13 cellular contexts compared by ENCODE assay signal in genomic region chr16:85573045-85573695, GRCh38. TPM values are rescaled to one million over a fixed set of nuclear protein-coding genes. Genes with fewer than 3 reads are reported as not detected.
DNase-seq lines count a peak whose midpoint lies in the region; ATAC-seq and TF ChIP-seq lines count a peak whose summit lies in the region.
"Had no signal": no experiment of that assay in that cellular context is flagged by ENCODE, and none has a peak within 500 bp of the region (broad histone marks: within the 10 kb centered on the region; RNA-seq: fewer than 3 reads in every experiment).

No MANE protein-coding gene starts in this region.

- H3K27ac ChIP-seq in left ventricle myocardium inferior (replicated peaks) (peak overlapping the region; percentile 84), vagina (peak overlapping the region; percentile 74)

- H3K9me3 Mint-ChIP-seq in effector memory CD8-positive, alpha-beta T cell = no peaks in the 10 kb centered on the region
- H3K9me3 Mint-ChIP-seq in progenitor cell of endocrine pancreas (ENCODE audit: low read depth) = no peaks in the 10 kb centered on the region
- H3K9me3 Mint-ChIP-seq: activated T-helper 17 cell treated with anti-CD3 and anti-CD28 coated beads, Interleukin-2, amount 50 U/mL, for 72 hours had no signal

- H3K27me3 ChIP-seq in left ventricle myocardium inferior (ENCODE audit: low read depth) (no peaks in the 10 kb centered on the region), vagina (no peaks in the 10 kb centered on the region)
- H3K27me3 ChIP-seq: testis had no signal

- ATAC-seq in left ventricle myocardium superior (no peak), mucosa of descending colon (no peak)
- no peak for ATAC-seq in effector memory CD8-positive, alpha-beta T cell (replicated peaks)
- ATAC-seq: activated T-helper 17 cell treated with anti-CD3 and anti-CD28 coated beads, Interleukin-2, amount 50 U/mL, for 72 hours had no signal

- H3K27me3 Mint-ChIP-seq in effector memory CD8-positive, alpha-beta T cell = no peaks in the 10 kb centered on the region
- H3K27me3 Mint-ChIP-seq in progenitor cell of endocrine pancreas = no peaks in the 10 kb centered on the region
- H3K27me3 Mint-ChIP-seq: activated T-helper 17 cell treated with anti-CD3 and anti-CD28 coated beads, Interleukin-2, amount 50 U/mL, for 72 hours had no signal

- H3K4me1 ChIP-seq in left ventricle myocardium inferior = peaks cover 60% of the 10 kb centered on the region
- peaks cover 81% of the 10 kb centered on the region for H3K4me1 ChIP-seq in vagina
- H3K4me1 ChIP-seq in mucosa of descending colon (ENCODE audit: low read depth) = peaks cover 78% of the 10 kb centered on the region

- no peaks in the 10 kb centered on the region for H3K36me3 ChIP-seq in left ventricle myocardium inferior
- H3K36me3 ChIP-seq in vagina = no peaks in the 10 kb centered on the region
- no peaks in the 10 kb centered on the region for H3K36me3 ChIP-seq in mucosa of descending colon (ENCODE audit: low read depth)

- peak overlapping the region; percentile 89 to 90 for H3K4me3 Mint-ChIP-seq in effector memory CD8-positive, alpha-beta T cell
- H3K4me3 Mint-ChIP-seq in progenitor cell of endocrine pancreas (ENCODE audit: low read depth) = no peak overlapping the region
- H3K4me3 Mint-ChIP-seq: activated T-helper 17 cell treated with anti-CD3 and anti-CD28 coated beads, Interleukin-2, amount 50 U/mL, for 72 hours; nephron progenitor cell had no signal

- peaks cover 66 to 71% of the 10 kb centered on the region in 2 donors for H3K4me1 Mint-ChIP-seq in effector memory CD8-positive, alpha-beta T cell (ENCODE audit: low read depth in 2 of 2)
- H3K4me1 Mint-ChIP-seq in progenitor cell of endocrine pancreas (ENCODE audit: low read depth) = peaks cover 46% of the 10 kb centered on the region

- no peak for TF ChIP-seq POLR2A in vagina (IDR thresholded peaks at IDR 0.05)

- H3K27ac Mint-ChIP-seq in effector memory CD8-positive, alpha-beta T cell = peak overlapping the region; percentile 33 to 98
- peak overlapping the region; percentile 49 for H3K27ac Mint-ChIP-seq in progenitor cell of endocrine pancreas
- H3K27ac Mint-ChIP-seq: activated T-helper 17 cell treated with anti-CD3 and anti-CD28 coated beads, Interleukin-2, amount 50 U/mL, for 72 hours had no signal

- H3K4me3 ChIP-seq in left ventricle myocardium inferior = peak overlapping the region; percentile 43
- peak overlapping the region in 1 of 2 donors; percentile 21 for H3K4me3 ChIP-seq in vagina
- H3K4me3 ChIP-seq in mucosa of descending colon = no peak overlapping the region
- H3K4me3 ChIP-seq: testis had no signal

- intact Hi-C loops in left ventricle myocardium inferior (cut with micrococcal nuclease) (no loop called here), left ventricle myocardium superior (cut with micrococcal nuclease) (no loop called here), vagina (cut with DNase I) (no loop called here), mucosa of descending colon (cut with DNase I, micrococcal nuclease) (no loop called here)

- H3K36me3 Mint-ChIP-seq in effector memory CD8-positive, alpha-beta T cell (ENCODE audit: insufficient read depth) = peaks cover 50% of the 10 kb centered on the region
- no peaks in the 10 kb centered on the region for H3K36me3 Mint-ChIP-seq in progenitor cell of endocrine pancreas (ENCODE audit: insufficient read depth)

- no peak for DNase-seq in left ventricle myocardium inferior
- no peak for DNase-seq in left ventricle myocardium superior
- DNase-seq in effector memory CD8-positive, alpha-beta T cell = no peak
- DNase-seq in progenitor cell of endocrine pancreas (ENCODE audit: low spot score, unreplicated experiment) = no peak
- DNase-seq in vagina (ENCODE audit: extremely low spot score in 2 of 2) = no peak
- no peak for DNase-seq in SHP77 (lab: John Stamatoyannopoulos, UW)
- no peak for DNase-seq in mucosa of descending colon
- DNase-seq in C1 segment of cervical spinal cord (lab: John Stamatoyannopoulos, UW) = no peak
- DNase-seq: NCI-H1694 treated with DMSO at 0.1 percent for 48 hours, NCI-H524 treated with DMSO at 0.1 percent for 48 hours had no signal

- no peak for TF ChIP-seq CTCF in left ventricle myocardium inferior (IDR thresholded peaks at IDR 0.05; ENCODE audit: borderline replicate concordance)
- TF ChIP-seq CTCF in progenitor cell of endocrine pancreas (IDR thresholded peaks at IDR 0.05; ENCODE audit: unreplicated experiment) = no peak
- TF ChIP-seq CTCF in vagina (IDR thresholded peaks at IDR 0.05) = no peak
- TF ChIP-seq CTCF in mucosa of descending colon (IDR thresholded peaks at IDR 0.05) = no peak

- peaks cover 6% of the 10 kb centered on the region for H3K9me3 ChIP-seq in left ventricle myocardium inferior (replicated peaks)
- H3K9me3 ChIP-seq in vagina = no peaks in the 10 kb centered on the region
- H3K9me3 ChIP-seq in mucosa of descending colon = no peaks in the 10 kb centered on the region
- H3K9me3 ChIP-seq: testis had no signal

RNA-seq across cellular contexts. Expression of gene GSE1, which starts 40.0 kb away (rescaled TPM):
- total RNA-seq in left ventricle myocardium inferior (34.2 TPM), left ventricle myocardium superior (40.4 TPM), progenitor cell of endocrine pancreas (136 and 143 TPM in 2 replicates), vagina (80.8 TPM), mucosa of descending colon (100 to 1,000 TPM; 107 to 122 (median 107) TPM)
